34 cellular contexts compared by ENCODE assay signal in genomic region chr1:152096931-152097330, GRCh38.
"Had no signal": no experiment of that assay in that cellular context is flagged by ENCODE, and none has a peak within 500 bp of the region (broad histone marks: within the 10 kb centered on the region; RNA-seq: fewer than 3 reads in every experiment).

No MANE protein-coding gene starts in this region.

- H3K36me3 ChIP-seq: MG63 had no signal

- H3K9me3 ChIP-seq: MG63 had no signal

- H3K4me3 ChIP-seq: MG63 had no signal

- DNase-seq: Karpas-422, Kasumi-1, MG63, MM.1S, MV-4-11, NCI-H1048, NCI-H1092, NCI-H1092 treated with DMSO at 0.1 percent for 48 hours, NCI-H1105, NCI-H1105 treated with DMSO at 0.1 percent for 48 hours, NCI-H1417, NCI-H1417 treated with DMSO at 0.1 percent for 48 hours, NCI-H1436, NCI-H1436 treated with DMSO at 0.1 percent for 48 hours, NCI-H146, NCI-H1694, NCI-H1694 treated with DMSO at 0.1 percent for 48 hours, NCI-H187, NCI-H187 treated with DMSO at 0.1 percent for 48 hours, NCI-H1930, NCI-H2029, NCI-H2029 treated with DMSO at 0.1 percent for 48 hours, NCI-H2081, NCI-H2081 treated with DMSO at 0.1 percent for 48 hours, NCI-H2107, NCI-H2171, NCI-H2171 treated with DMSO at 0.1 percent for 48 hours, NCI-H2227 treated with DMSO at 0.1 percent for 48 hours, NCI-H226, NCI-H345, NCI-H446, NCI-H446 treated with DMSO at 0.1 percent for 48 hours, NCI-H510A had no signal

- H3K9ac ChIP-seq: KMS-11 had no signal

- H3K27ac ChIP-seq: KMS-11 had no signal

- H3K4me2 ChIP-seq: KMS-11 had no signal
